Comparison of ENCODE assay signal across 8 cellular contexts in genomic region chr12:10879-11812, GRCh38. TPM values are rescaled to one million over a fixed set of nuclear protein-coding genes. Genes with fewer than 3 reads are reported as not detected.
DNase-seq lines count a peak whose midpoint lies in the region; ATAC-seq and TF ChIP-seq lines count a peak whose summit lies in the region.
"Not testable (repeated sequence)": the region's sequence is repeated elsewhere in the genome, so short reads cannot be mapped to it uniquely, and the experiment has no call there.

No MANE protein-coding gene starts in this region.

- TF ChIP-seq CTCF in 22Rv1 (IDR thresholded peaks at IDR 0.05): peak; percentile 60
- peak; percentile 70 for TF ChIP-seq CTCF in HFFc6 (IDR thresholded peaks at IDR 0.05)
- peak; percentile 7 for TF ChIP-seq CTCF in astrocyte of the cerebellum (IDR thresholded peaks at IDR 0.05; ENCODE audit: low read depth, low read length, missing control alignments)
- peak; percentile 17 for TF ChIP-seq CTCF in epithelial cell of proximal tubule (conservative IDR thresholded peaks at IDR 0.05; ENCODE audit: low read depth, low read length)
- TF ChIP-seq CTCF in right lobe of liver (IDR thresholded peaks at IDR 0.05): peak in 1 of 4 donors; percentile 14
- TF ChIP-seq CTCF in nephron (IDR thresholded peaks at IDR 0.05; ENCODE audit: unreplicated experiment in 3 of 3): peak in 2 of 3 experiments; percentile 15 to 27
- peak; percentile 16 for TF ChIP-seq CTCF in smooth muscle cell (IDR thresholded peaks at IDR 0.05; ENCODE audit: borderline replicate concordance, insufficient read depth, poor library complexity, severe bottlenecking)

- H3K9ac ChIP-seq in smooth muscle cell (ENCODE audit: low read depth): not testable (repeated sequence)

- WGBS in right lobe of liver (ENCODE audit: insufficient coverage, low coverage, low lambda C conversion rate, missing lambda C conversion rate): 88% methylated on average over 40 of the region's 81 CpGs
- 88% methylated on average over 7 of the region's 81 CpGs for WGBS in smooth muscle cell (ENCODE audit: low lambda C conversion rate)

- not testable (repeated sequence) for H3K27ac ChIP-seq in 22Rv1; right lobe of liver; smooth muscle cell (ENCODE audit: low read depth)

- not testable (repeated sequence) for DNase-seq in HFFc6; T-helper 17 cell; astrocyte of the cerebellum (ENCODE audit: low read depth); epithelial cell of proximal tubule (ENCODE audit: low read depth); smooth muscle cell (lab: John Stamatoyannopoulos, UW; ENCODE audit: unreplicated experiment)
- DNase-seq in right lobe of liver: peak in 2 of 3 donors; percentile 52 to 61

- ATAC-seq in T-helper 17 cell: peak; percentile 55
- ATAC-seq in right lobe of liver: not testable (repeated sequence)

- TF ChIP-seq POLR2A in right lobe of liver (IDR thresholded peaks at IDR 0.05): not testable (repeated sequence)

- not testable (repeated sequence) for H3K27ac Mint-ChIP-seq in HFFc6, T-helper 17 cell, nephron

- H3F3A ChIP-seq in smooth muscle cell (ENCODE audit: low read depth): not testable (repeated sequence)

- H3K4me1 Mint-ChIP-seq in HFFc6 (ENCODE audit: low read depth); T-helper 17 cell: not testable (repeated sequence)
- H3K4me1 Mint-ChIP-seq in nephron: peaks cover 10% of the 10 kb centered on the region

- not testable (repeated sequence) for H3K36me3 ChIP-seq in right lobe of liver; smooth muscle cell (ENCODE audit: low read depth)

- H3K36me3 Mint-ChIP-seq in HFFc6 (ENCODE audit: low read depth); T-helper 17 cell (ENCODE audit: low read depth); nephron (ENCODE audit: low read depth): not testable (repeated sequence)

- not testable (repeated sequence) for H3K4me3 ChIP-seq in astrocyte of the cerebellum (ENCODE audit: low read depth, low read length); epithelial cell of proximal tubule (ENCODE audit: low read depth, low read length); right lobe of liver; smooth muscle cell

- H2AFZ ChIP-seq in smooth muscle cell (ENCODE audit: low read depth): not testable (repeated sequence)

- H4K20me1 ChIP-seq in smooth muscle cell (ENCODE audit: low read depth): not testable (repeated sequence)

- in situ Hi-C loops in astrocyte of the cerebellum (cut with HindIII; ENCODE audit: low sequenced_read_pairs): not testable (repeated sequence)

- intact Hi-C loops in right lobe of liver (cut with DNase I): not testable (repeated sequence)

- not testable (repeated sequence) for H3K4me3 Mint-ChIP-seq in HFFc6, T-helper 17 cell, nephron

- H3K27me3 Mint-ChIP-seq in HFFc6 (ENCODE audit: insufficient read depth); T-helper 17 cell; nephron (ENCODE audit: low read depth): not testable (repeated sequence)

- H3K4me2 ChIP-seq in smooth muscle cell: not testable (repeated sequence)

- not testable (repeated sequence) for H3K79me2 ChIP-seq in smooth muscle cell (ENCODE audit: low read depth)

- not testable (repeated sequence) for H3K9me3 Mint-ChIP-seq in HFFc6, nephron

- H3K4me1 ChIP-seq in right lobe of liver; smooth muscle cell (ENCODE audit: low read depth): not testable (repeated sequence)

- H3K9me3 ChIP-seq in T-helper 17 cell (ENCODE audit: control insufficient read depth, low read length, poor library complexity, severe bottlenecking); right lobe of liver; smooth muscle cell (replicated peaks; ENCODE audit: low read depth): not testable (repeated sequence)

- H3K27me3 ChIP-seq in right lobe of liver; smooth muscle cell (ENCODE audit: low read depth): not testable (repeated sequence)

RNA-seq across cellular contexts. Expression of gene IQSEC3, which starts 55.4 kb away (rescaled TPM):
- not detected for total RNA-seq in HFFc6 (2021; fragmentation: NEBNext Ultra II Directional; extraction: Animal tissue kit (Norgen Biotek cat#: 25700))
- under 1 TPM; 0.29 to 0.60 TPM for total RNA-seq in T-helper 17 cell
- 0.22 and 1.3 TPM in 2 replicates for total RNA-seq in epithelial cell of proximal tubule
- under 1 TPM in 5 of 6 experiments, not detected in 1; 0.05 to 0.64 (median 0.15) TPM for total RNA-seq in right lobe of liver
- total RNA-seq in smooth muscle cell: 0.72 and 1.2 TPM in 2 replicates
- 1.9 and 2.4 TPM in 2 replicates for polyA plus RNA-seq in smooth muscle cell
